Comparison of ENCODE assay signal across 27 cellular contexts in genomic region chr2:186523781-186524180, GRCh38. TPM values are rescaled to one million over a fixed set of nuclear protein-coding genes. Genes with fewer than 3 reads are reported as not detected.
A peak's percentile ranks its signal among the peaks of the same experiment; 100 is the strongest.
DNase-seq lines count a peak whose midpoint lies in the region; ATAC-seq and TF ChIP-seq lines count a peak whose summit lies in the region.
"Had no signal": no experiment of that assay in that cellular context is flagged by ENCODE, and none has a peak within 500 bp of the region (broad histone marks: within the 10 kb centered on the region; RNA-seq: fewer than 3 reads in every experiment).

No MANE protein-coding gene starts in this region.

- H3K27me3 Mint-ChIP-seq in activated T-helper 17 cell treated with anti-CD3 and anti-CD28 coated beads, Interleukin-2, amount 50 U/mL, for 72 hours, result no peaks in the 10 kb centered on the region
- H3K27me3 Mint-ChIP-seq: activated naive CD4-positive, alpha-beta T cell treated with anti-CD3 and anti-CD28 coated beads, Interleukin-2, amount 10 ng/mL, durations not matched to agents 7 days and 5 days had no signal

- intact Hi-C loops in prostate gland (cut with DNase I), result no loop called here

- no peak overlapping the region for H3K27ac ChIP-seq in prostate gland
- H3K27ac ChIP-seq: 22Rv1, brain microvascular endothelial cell, dorsolateral prefrontal cortex, esophagus squamous epithelium, neutrophil, transverse colon had no signal

- H3K27ac Mint-ChIP-seq in activated T-helper 17 cell treated with anti-CD3 and anti-CD28 coated beads, Interleukin-2, amount 50 U/mL, for 72 hours, result peak overlapping the region; percentile 13
- H3K27ac Mint-ChIP-seq: activated naive CD4-positive, alpha-beta T cell treated with anti-CD3 and anti-CD28 coated beads, Interleukin-2, amount 10 ng/mL, durations not matched to agents 7 days and 5 days had no signal

- no peak for ATAC-seq in activated T-helper 17 cell treated with anti-CD3 and anti-CD28 coated beads, Interleukin-2, amount 50 U/mL, for 72 hours (replicated peaks)
- ATAC-seq: activated CD4-positive, CD25-positive, alpha-beta regulatory T cell treated with anti-CD3 and anti-CD28 coated beads, Interleukin-2, amount 50 U/mL, for 24 hours; GM12878 had no signal

- H3K4me3 ChIP-seq in fibroblast of the aortic adventitia (ENCODE audit: low read depth, low read length), result no peak overlapping the region
- no peak overlapping the region for H3K4me3 ChIP-seq in prostate gland
- H3K4me3 ChIP-seq: dorsolateral prefrontal cortex, esophagus squamous epithelium, GM12878, HAP-1, transverse colon had no signal

- H3K4me1 Mint-ChIP-seq in activated T-helper 17 cell treated with anti-CD3 and anti-CD28 coated beads, Interleukin-2, amount 50 U/mL, for 72 hours, result no peaks in the 10 kb centered on the region
- H3K4me1 Mint-ChIP-seq: activated naive CD4-positive, alpha-beta T cell treated with anti-CD3 and anti-CD28 coated beads, Interleukin-2, amount 10 ng/mL, durations not matched to agents 7 days and 5 days had no signal

- peaks cover 25% of the 10 kb centered on the region for H3K36me3 Mint-ChIP-seq in activated T-helper 17 cell treated with anti-CD3 and anti-CD28 coated beads, Interleukin-2, amount 50 U/mL, for 72 hours (ENCODE audit: low read depth)

- no peaks in the 10 kb centered on the region for H3K4me1 ChIP-seq in prostate gland (replicated peaks)
- H3K4me1 ChIP-seq: transverse colon had no signal

- no peak overlapping the region for H3K4me3 Mint-ChIP-seq in activated T-helper 17 cell treated with anti-CD3 and anti-CD28 coated beads, Interleukin-2, amount 50 U/mL, for 72 hours
- H3K4me3 Mint-ChIP-seq: activated naive CD4-positive, alpha-beta T cell treated with anti-CD3 and anti-CD28 coated beads, Interleukin-2, amount 10 ng/mL, durations not matched to agents 7 days and 5 days had no signal

- no peaks in the 10 kb centered on the region for H3K27me3 ChIP-seq in prostate gland (replicated peaks; ENCODE audit: insufficient read depth)
- H3K27me3 ChIP-seq: brain microvascular endothelial cell, dorsolateral prefrontal cortex, esophagus squamous epithelium, neutrophil, transverse colon had no signal

- DNase-seq in DMS 273 (lab: John Stamatoyannopoulos, UW; ENCODE audit: unreplicated experiment), result peak; percentile 26
- DNase-seq in DMS 273 treated with DMSO at 0.1 percent for 48 hours (lab: John Stamatoyannopoulos, UW), result no peak
- DNase-seq in fibroblast of the aortic adventitia (ENCODE audit: low read depth), result peak; percentile 67
- DNase-seq in DMS53 (lab: John Stamatoyannopoulos, UW), result no peak
- no peak for DNase-seq in kidney tubule cell (ENCODE audit: low spot score)
- no peak for DNase-seq in prostate gland (ENCODE audit: low spot score)
- no peak for DNase-seq in activated gamma-delta T cell treated with Interleukin-2 at 50 U/mL for 16 hours
- DNase-seq: activated CD4-positive, alpha-beta T cell treated with anti-CD3 and anti-CD28 coated beads, Interleukin-2, amount 50 U/mL, for 48 hours; activated CD8-positive, alpha-beta memory T cell treated with anti-CD3 and anti-CD28 coated beads, Interleukin-2, amount 50 U/mL, for 4 hours; activated naive CD4-positive, alpha-beta T cell treated with anti-CD3 and anti-CD28 coated beads, Interleukin-2, amount 10 ng/mL, durations not matched to agents 7 days and 5 days; brain microvascular endothelial cell; dorsolateral prefrontal cortex; EL; esophagus squamous epithelium; KBM-7; NCI-H1092 treated with DMSO at 0.1 percent for 48 hours; NCI-H1694 treated with DMSO at 0.1 percent for 48 hours; NCI-H446 treated with DMSO at 0.1 percent for 48 hours; stimulated activated CD4-positive, alpha-beta T cell treated with anti-CD3 and anti-CD28 coated beads, Interleukin-4, amount 100 ng/mL, for 1 hour; T-helper 2 cell; transverse colon had no signal

- WGBS in prostate gland, result 59% methylated on average over 2 of the region's 2 CpGs

- no peaks in the 10 kb centered on the region for H3K9me3 Mint-ChIP-seq in activated T-helper 17 cell treated with anti-CD3 and anti-CD28 coated beads, Interleukin-2, amount 50 U/mL, for 72 hours
- H3K9me3 Mint-ChIP-seq: activated naive CD4-positive, alpha-beta T cell treated with anti-CD3 and anti-CD28 coated beads, Interleukin-2, amount 10 ng/mL, durations not matched to agents 7 days and 5 days had no signal

- TF ChIP-seq POLR2A in prostate gland (IDR thresholded peaks at IDR 0.05), result no peak

- no peaks in the 10 kb centered on the region for H3K9me3 ChIP-seq in prostate gland
- H3K9me3 ChIP-seq: esophagus squamous epithelium, HAP-1, neutrophil, transverse colon had no signal

- H3K36me3 ChIP-seq in prostate gland, result no peaks in the 10 kb centered on the region
- H3K36me3 ChIP-seq: HAP-1, neutrophil had no signal

- TF ChIP-seq CTCF in fibroblast of the aortic adventitia (IDR thresholded peaks at IDR 0.05; ENCODE audit: insufficient read depth, low read length) (no peak), prostate gland (IDR thresholded peaks at IDR 0.05) (no peak)

RNA-seq across cellular contexts. Expression of gene ZC3H15, which starts 37.7 kb away (rescaled TPM):
- 10 to 100 TPM; 54.4 to 82.0 TPM for total RNA-seq in activated T-helper 17 cell treated with anti-CD3 and anti-CD28 coated beads, Interleukin-2, amount 50 U/mL, for 72 hours
- total RNA-seq in fibroblast of the aortic adventitia (ENCODE audit: low replicate concordance) (73.0 and 117 TPM in 2 replicates), prostate gland (10 to 100 TPM; 44.6 to 45.3 TPM)

Comparison
In these comparisons a context has a peak if more than half of its experiments do, and no peak if none do; other contexts are left out.
1. DNase-seq: peak in DMS 273 (single experiment) and fibroblast of the aortic adventitia (single experiment); none in DMS 273 treated with DMSO at 0.1 percent for 48 hours (single experiment), DMS53 (single experiment), kidney tubule cell (single experiment), prostate gland (single experiment) and activated gamma-delta T cell treated with Interleukin-2 at 50 U/mL for 16 hours (single experiment).